Comparison of ENCODE assay signal across 9 cellular contexts in the genomic region with DNA sequence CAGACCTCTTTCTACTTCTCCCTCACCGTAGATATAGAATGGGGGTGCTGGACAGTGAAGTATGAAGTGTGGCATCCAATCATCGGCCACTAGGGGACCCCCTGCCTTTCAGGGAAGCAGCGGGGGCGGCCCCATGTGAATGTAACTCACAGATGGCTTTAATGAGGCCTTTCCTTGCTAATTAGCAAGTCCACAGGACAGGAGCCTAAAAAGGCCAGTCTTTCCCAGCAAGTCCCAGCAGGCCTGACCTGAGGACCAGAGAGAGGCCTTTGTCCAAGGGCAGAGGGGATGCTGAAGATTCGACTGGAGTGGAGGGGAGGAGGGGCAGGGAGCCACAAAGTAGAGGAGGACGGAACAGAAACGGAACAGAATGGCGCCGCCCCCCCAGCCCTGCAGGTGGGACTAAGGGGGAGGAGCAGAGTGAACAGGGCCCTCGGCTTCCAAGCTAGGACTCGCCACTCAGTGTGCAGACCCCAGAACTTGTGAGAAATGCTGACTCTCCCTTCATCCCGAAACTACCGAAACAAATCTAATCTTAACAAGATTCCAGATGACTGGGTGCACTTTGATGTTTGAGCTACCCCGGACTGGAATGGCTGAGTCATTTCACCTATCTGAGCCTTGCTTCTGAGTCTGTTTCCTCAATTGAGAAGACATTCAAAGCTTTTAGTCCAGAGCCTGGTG. TPM values are rescaled to one million over a fixed set of nuclear protein-coding genes. Genes with fewer than 3 reads are reported as not detected.
DNase-seq lines count a peak whose midpoint lies in the region; ATAC-seq and TF ChIP-seq lines count a peak whose summit lies in the region.
"Had no signal": no experiment of that assay in that cellular context is flagged by ENCODE, and none has a peak within 500 bp of the region (broad histone marks: within the 10 kb centered on the region; RNA-seq: fewer than 3 reads in every experiment).

No MANE protein-coding gene starts in this region.

- POLR2A ChIA-PET in CD8-positive, alpha-beta T cell (lab: Charles Lee): interaction anchor here (0.7 kb wide), 1 partner anchor 263 kb away, joined by 3 read pairs; no protein-coding TSS in a partner anchor
- POLR2A ChIA-PET in CD4-positive, alpha-beta memory T cell (lab: Charles Lee; ENCODE audit: partially characterized antibody): no interaction called here

- intact Hi-C loops in CD8-positive, alpha-beta T cell (cut with DNase I, micrococcal nuclease): loop anchor here in 1 of 2 experiments (1.0 kb wide), 1 partner anchor 29 kb away; no protein-coding TSS in a partner anchor
- intact Hi-C loops in esophagus squamous epithelium (cut with DNase I): no loop called here
- intact Hi-C loops in testis (cut with DNase I; ENCODE audit: low total_unique reads): no loop called here
- intact Hi-C loops in CD4-positive, alpha-beta memory T cell (cut with micrococcal nuclease): no loop called here
- intact Hi-C loops in activated T-helper 1 cell treated with anti-CD3 and anti-CD28 coated beads, Interleukin-12 subunit alpha, Interleukin-12 subunit beta, Interleukin-2, Interleukin-4 antibody, amounts not matched to agents 30 ng/mL and 10 ng/mL and 1 ng/mL, durations not matched to agents 14 hours and 24 hours and 36 hours (cut with micrococcal nuclease): no loop called here

- H3K4me2 ChIP-seq in SU-DHL-6 (ENCODE audit: low read depth, low read length, poor library complexity, severe bottlenecking) (peak overlapping the region; percentile 12), skeletal muscle satellite cell (ENCODE audit: low read length) (peak overlapping the region; percentile 55)

- H3K4me3 ChIP-seq in CD8-positive, alpha-beta T cell (ENCODE audit: low read depth, low read length): no peak overlapping the region
- no peak overlapping the region for H3K4me3 ChIP-seq in SU-DHL-6 (ENCODE audit: insufficient read depth, low read length, poor library complexity, severe bottlenecking)
- H3K4me3 ChIP-seq in esophagus squamous epithelium: peak overlapping the region in 3 of 4 donors; percentile 43 to 82 (median 79)
- no peak overlapping the region for H3K4me3 ChIP-seq in skeletal muscle satellite cell (ENCODE audit: low read length)
- H3K4me3 ChIP-seq in testis: no peak overlapping the region
- H3K4me3 ChIP-seq in CD4-positive, alpha-beta memory T cell (ENCODE audit: low read length in 2 of 2): no peak overlapping the region

- peak overlapping the region; percentile 68 for H3K4me3 Mint-ChIP-seq in CD8-positive, alpha-beta T cell
- no peak overlapping the region for H3K4me3 Mint-ChIP-seq in CD4-positive, alpha-beta memory T cell
- no peak overlapping the region for H3K4me3 Mint-ChIP-seq in activated T-helper 1 cell treated with anti-CD3 and anti-CD28 coated beads, Interleukin-12 subunit alpha, Interleukin-12 subunit beta, Interleukin-2, Interleukin-4 antibody, amounts not matched to agents 30 ng/mL and 10 ng/mL and 1 ng/mL, durations not matched to agents 14 hours and 24 hours and 36 hours

- ATAC-seq in CD8-positive, alpha-beta T cell: peak; percentile 66

- H3K9me3 ChIP-seq in CD8-positive, alpha-beta T cell (ENCODE audit: low read length): no peaks in the 10 kb centered on the region
- H3K9me3 ChIP-seq in SU-DHL-6 (ENCODE audit: insufficient read depth, low read length) (no peaks in the 10 kb centered on the region), esophagus squamous epithelium (no peaks in the 10 kb centered on the region), skeletal muscle satellite cell (replicated peaks; ENCODE audit: low read length) (no peaks in the 10 kb centered on the region), testis (no peaks in the 10 kb centered on the region)
- H3K9me3 ChIP-seq in CD4-positive, alpha-beta memory T cell (ENCODE audit: control insufficient read depth in 1 of 2, low read length in 2 of 2): no peaks in the 10 kb centered on the region

- H3K27me3 Mint-ChIP-seq in CD8-positive, alpha-beta T cell (ENCODE audit: low read depth): peaks cover 6% of the 10 kb centered on the region
- peaks cover 6 to 11% of the 10 kb centered on the region in 2 donors for H3K27me3 Mint-ChIP-seq in CD4-positive, alpha-beta memory T cell
- peaks cover 24% of the 10 kb centered on the region for H3K27me3 Mint-ChIP-seq in activated T-helper 1 cell treated with anti-CD3 and anti-CD28 coated beads, Interleukin-12 subunit alpha, Interleukin-12 subunit beta, Interleukin-2, Interleukin-4 antibody, amounts not matched to agents 30 ng/mL and 10 ng/mL and 1 ng/mL, durations not matched to agents 14 hours and 24 hours and 36 hours (ENCODE audit: insufficient read depth)

- H3K9me3 Mint-ChIP-seq in CD8-positive, alpha-beta T cell: no peaks in the 10 kb centered on the region
- no peaks in the 10 kb centered on the region for H3K9me3 Mint-ChIP-seq in CD4-positive, alpha-beta memory T cell
- no peaks in the 10 kb centered on the region for H3K9me3 Mint-ChIP-seq in activated T-helper 1 cell treated with anti-CD3 and anti-CD28 coated beads, Interleukin-12 subunit alpha, Interleukin-12 subunit beta, Interleukin-2, Interleukin-4 antibody, amounts not matched to agents 30 ng/mL and 10 ng/mL and 1 ng/mL, durations not matched to agents 14 hours and 24 hours and 36 hours

- TF ChIP-seq POLR2A in esophagus squamous epithelium (IDR thresholded peaks at IDR 0.05) (no peak), testis (IDR thresholded peaks at IDR 0.05) (no peak)

- H3K36me3 ChIP-seq in CD8-positive, alpha-beta T cell (ENCODE audit: insufficient read depth, low read length): no peaks in the 10 kb centered on the region
- H3K36me3 ChIP-seq in SU-DHL-6 (ENCODE audit: low read length) (no peaks in the 10 kb centered on the region), esophagus squamous epithelium (peaks cover 0 to 54% (median 0%) of the 10 kb centered on the region in 3 donors), skeletal muscle satellite cell (ENCODE audit: insufficient read depth, low read length) (no peaks in the 10 kb centered on the region), testis (ENCODE audit: low read depth, missing control alignments) (no peaks in the 10 kb centered on the region)
- H3K36me3 ChIP-seq in CD4-positive, alpha-beta memory T cell (ENCODE audit: insufficient read depth, low read length): no peaks in the 10 kb centered on the region

- DNase-seq in CD8-positive, alpha-beta T cell: peak in 4 of 7 experiments; percentile 13 to 49 (median 25)
- peak; percentile 70 for DNase-seq in HCEC 1CT
- DNase-seq in esophagus squamous epithelium (lab: John Stamatoyannopoulos, UW): no peak
- DNase-seq in testis: no peak
- no peak for DNase-seq in CD4-positive, alpha-beta memory T cell
- no peak for DNase-seq in activated T-helper 1 cell treated with anti-CD3 and anti-CD28 coated beads, Interleukin-12 subunit alpha, Interleukin-12 subunit beta, Interleukin-2, Interleukin-4 antibody, amounts not matched to agents 30 ng/mL and 10 ng/mL and 1 ng/mL, durations not matched to agents 14 hours and 24 hours and 36 hours (ENCODE audit: low spot score)

- no peaks in the 10 kb centered on the region for H4K20me1 ChIP-seq in SU-DHL-6 (ENCODE audit: low read depth, low read length)

- H3K4me1 ChIP-seq in CD8-positive, alpha-beta T cell (ENCODE audit: insufficient read depth, low read length): peaks cover 6% of the 10 kb centered on the region
- H3K4me1 ChIP-seq in esophagus squamous epithelium: peaks cover 7 to 85% (median 28%) of the 10 kb centered on the region in 3 donors
- peaks cover 47% of the 10 kb centered on the region for H3K4me1 ChIP-seq in skeletal muscle satellite cell (ENCODE audit: control insufficient read depth, insufficient read depth, low read length)
- no peaks in the 10 kb centered on the region for H3K4me1 ChIP-seq in testis
- no peaks in the 10 kb centered on the region for H3K4me1 ChIP-seq in CD4-positive, alpha-beta memory T cell (ENCODE audit: insufficient read depth, low read length)

- CTCF ChIA-PET in CD8-positive, alpha-beta T cell (lab: Charles Lee): interaction anchor here (1.0 to 1.7 kb wide), 2 partner anchors 32 to 411 kb away, joined by 3 to 5 read pairs; no protein-coding TSS in a partner anchor
- CTCF ChIA-PET in CD4-positive, alpha-beta memory T cell (lab: Charles Lee; ENCODE audit: partially characterized antibody): interaction anchor here (1.0 kb wide), 1 partner anchor 32 kb away, joined by 3 read pairs; no protein-coding TSS in a partner anchor

- H3K27me3 ChIP-seq in CD8-positive, alpha-beta T cell (ENCODE audit: insufficient read depth, low read length): no peaks in the 10 kb centered on the region
- H3K27me3 ChIP-seq in SU-DHL-6 (ENCODE audit: low read length) (no peaks in the 10 kb centered on the region), esophagus squamous epithelium (peaks cover 0 to 8% (median 0%) of the 10 kb centered on the region in 4 donors), skeletal muscle satellite cell (ENCODE audit: control insufficient read depth, insufficient read depth, low read length) (no peaks in the 10 kb centered on the region), testis (no peaks in the 10 kb centered on the region)
- H3K27me3 ChIP-seq in CD4-positive, alpha-beta memory T cell (ENCODE audit: insufficient read depth, low read length): no peaks in the 10 kb centered on the region

- no peaks in the 10 kb centered on the region for H3F3A ChIP-seq in SU-DHL-6 (ENCODE audit: insufficient read depth)

- H3K9ac ChIP-seq in SU-DHL-6 (ENCODE audit: low read length) (no peak overlapping the region), skeletal muscle satellite cell (ENCODE audit: low read depth, low read length) (no peak overlapping the region)

- H3K27ac Mint-ChIP-seq in CD8-positive, alpha-beta T cell: no peak overlapping the region
- H3K27ac Mint-ChIP-seq in CD4-positive, alpha-beta memory T cell: no peak overlapping the region
- no peak overlapping the region for H3K27ac Mint-ChIP-seq in activated T-helper 1 cell treated with anti-CD3 and anti-CD28 coated beads, Interleukin-12 subunit alpha, Interleukin-12 subunit beta, Interleukin-2, Interleukin-4 antibody, amounts not matched to agents 30 ng/mL and 10 ng/mL and 1 ng/mL, durations not matched to agents 14 hours and 24 hours and 36 hours

- no peak for TF ChIP-seq CTCF in CD8-positive, alpha-beta T cell (IDR thresholded peaks at IDR 0.05)
- peak; percentile 68 for TF ChIP-seq CTCF in SU-DHL-6 (IDR thresholded peaks at IDR 0.05; ENCODE audit: insufficient read depth, low read length, poor library complexity, severe bottlenecking)
- TF ChIP-seq CTCF in esophagus squamous epithelium (IDR thresholded peaks at IDR 0.05): peak in 1 of 6 experiments; percentile 16
- no peak for TF ChIP-seq CTCF in testis (IDR thresholded peaks at IDR 0.05)

- peak overlapping the region; percentile 33 for H2AFZ ChIP-seq in SU-DHL-6 (ENCODE audit: low read depth, low read length, severe bottlenecking)

- WGBS in esophagus squamous epithelium, 2 donors: 24 to 25% methylated on average over 10 to 12 of the region's 14 CpGs
- 65 to 73% methylated on average over 14 of the region's 14 CpGs for WGBS in testis, 2 donors

- no peaks in the 10 kb centered on the region for H3K79me2 ChIP-seq in SU-DHL-6 (ENCODE audit: insufficient read depth, low read length)

- no peak overlapping the region for H3K27ac ChIP-seq in CD8-positive, alpha-beta T cell (ENCODE audit: low read depth, low read length)
- H3K27ac ChIP-seq in SU-DHL-6 (ENCODE audit: low read depth, low read length): no peak overlapping the region
- H3K27ac ChIP-seq in esophagus squamous epithelium: peak overlapping the region; percentile 69 to 98 (median 86)
- no peak overlapping the region for H3K27ac ChIP-seq in testis
- H3K27ac ChIP-seq in CD4-positive, alpha-beta memory T cell (ENCODE audit: low read depth, low read length): no peak overlapping the region

- H3K4me1 Mint-ChIP-seq in CD8-positive, alpha-beta T cell (ENCODE audit: low read depth): peaks cover 9% of the 10 kb centered on the region
- peaks cover 0 to 4% (median 2%) of the 10 kb centered on the region in 4 donors for H3K4me1 Mint-ChIP-seq in CD4-positive, alpha-beta memory T cell
- peaks cover 9% of the 10 kb centered on the region for H3K4me1 Mint-ChIP-seq in activated T-helper 1 cell treated with anti-CD3 and anti-CD28 coated beads, Interleukin-12 subunit alpha, Interleukin-12 subunit beta, Interleukin-2, Interleukin-4 antibody, amounts not matched to agents 30 ng/mL and 10 ng/mL and 1 ng/mL, durations not matched to agents 14 hours and 24 hours and 36 hours (ENCODE audit: low read depth)

- H3K36me3 Mint-ChIP-seq in CD8-positive, alpha-beta T cell: no peaks in the 10 kb centered on the region
- H3K36me3 Mint-ChIP-seq in CD4-positive, alpha-beta memory T cell: no peaks in the 10 kb centered on the region
- H3K36me3 Mint-ChIP-seq in activated T-helper 1 cell treated with anti-CD3 and anti-CD28 coated beads, Interleukin-12 subunit alpha, Interleukin-12 subunit beta, Interleukin-2, Interleukin-4 antibody, amounts not matched to agents 30 ng/mL and 10 ng/mL and 1 ng/mL, durations not matched to agents 14 hours and 24 hours and 36 hours (ENCODE audit: low read depth): no peaks in the 10 kb centered on the region

- no peaks in the 10 kb centered on the region for H3K9me2 ChIP-seq in SU-DHL-6 (replicated peaks; ENCODE audit: insufficient read depth, low read length)

RNA-seq across cellular contexts. Expression of gene C6orf132, which starts 5.8 kb away (rescaled TPM):
- total RNA-seq in CD8-positive, alpha-beta T cell: under 1 TPM; 0.05 to 0.06 TPM
- total RNA-seq in esophagus squamous epithelium: 100 to 1,000 TPM in 3 of 4 donors, 10 to 100 TPM in 1; 87.8 to 254 (median 142) TPM
- total RNA-seq in skeletal muscle satellite cell (2012; rRNA removed): 4.3 and 5.5 TPM in 2 replicates
- total RNA-seq in testis: 1 to 10 TPM; 1.1 to 1.3 TPM
- 2.0 TPM for polyA plus RNA-seq in testis (ENCODE audit: insufficient read depth, low read depth, low replicate concordance)
- total RNA-seq in CD4-positive, alpha-beta memory T cell: not detected
- polyA plus RNA-seq in CD4-positive, alpha-beta memory T cell: not detected
- total RNA-seq in activated T-helper 1 cell treated with anti-CD3 and anti-CD28 coated beads, Interleukin-12 subunit alpha, Interleukin-12 subunit beta, Interleukin-2, Interleukin-4 antibody, amounts not matched to agents 30 ng/mL and 10 ng/mL and 1 ng/mL, durations not matched to agents 14 hours and 24 hours and 36 hours: 0.18 and 0.20 TPM in 2 replicates
- total RNA-seq: NCI-H460 had no signal

RNA-seq across cellular contexts. Expression of gene GUCA1A, which starts 36.5 kb away (rescaled TPM):
- total RNA-seq in CD8-positive, alpha-beta T cell: not detected
- not detected for total RNA-seq in esophagus squamous epithelium
- total RNA-seq in skeletal muscle satellite cell (2012; rRNA removed): not detected in 2 replicates
- 10 to 100 TPM in 1 of 2 donors, 1 to 10 TPM in 1; 6.7 to 44.2 TPM for total RNA-seq in testis
- polyA plus RNA-seq in testis (ENCODE audit: insufficient read depth, low read depth, low replicate concordance): 47.0 TPM
- not detected for total RNA-seq in CD4-positive, alpha-beta memory T cell
- polyA plus RNA-seq in CD4-positive, alpha-beta memory T cell: not detected
- total RNA-seq in activated T-helper 1 cell treated with anti-CD3 and anti-CD28 coated beads, Interleukin-12 subunit alpha, Interleukin-12 subunit beta, Interleukin-2, Interleukin-4 antibody, amounts not matched to agents 30 ng/mL and 10 ng/mL and 1 ng/mL, durations not matched to agents 14 hours and 24 hours and 36 hours: not detected in 2 replicates
- total RNA-seq: NCI-H460 had no signal

RNA-seq across cellular contexts. Expression of gene GUCA1B, which starts 58.1 kb away (rescaled TPM):
- total RNA-seq in CD8-positive, alpha-beta T cell: 1 to 10 TPM; 1.2 to 2.2 TPM
- 1 to 10 TPM in 1 of 4 donors, under 1 TPM in 3; 0.22 to 2.8 (median 0.61) TPM for total RNA-seq in esophagus squamous epithelium
- 0.44 TPM in 1 of 2 replicates, not detected in the other for total RNA-seq in skeletal muscle satellite cell (2012; rRNA removed)
- total RNA-seq in testis: 1 to 10 TPM; 3.0 to 3.7 TPM
- 2.8 TPM for polyA plus RNA-seq in testis (ENCODE audit: insufficient read depth, low read depth, low replicate concordance)
- 1 to 10 TPM; 4.1 to 5.3 TPM for total RNA-seq in CD4-positive, alpha-beta memory T cell
- polyA plus RNA-seq in CD4-positive, alpha-beta memory T cell: under 1 TPM in 1 of 2 donors, not detected in 1; 0.17 TPM
- 1.0 and 1.1 TPM in 2 replicates for total RNA-seq in activated T-helper 1 cell treated with anti-CD3 and anti-CD28 coated beads, Interleukin-12 subunit alpha, Interleukin-12 subunit beta, Interleukin-2, Interleukin-4 antibody, amounts not matched to agents 30 ng/mL and 10 ng/mL and 1 ng/mL, durations not matched to agents 14 hours and 24 hours and 36 hours

Comparison
In these comparisons a context has a peak if more than half of its experiments do, and no peak if none do; other contexts are left out.
1. DNase-seq: peak in CD8-positive, alpha-beta T cell (4 of 7) and HCEC 1CT (single experiment); none in esophagus squamous epithelium (single experiment), testis (single experiment), CD4-positive, alpha-beta memory T cell (0 of 5) and activated T-helper 1 cell treated with anti-CD3 and anti-CD28 coated beads, Interleukin-12 subunit alpha, Interleukin-12 subunit beta, Interleukin-2, Interleukin-4 antibody, amounts not matched to agents 30 ng/mL and 10 ng/mL and 1 ng/mL, durations not matched to agents 14 hours and 24 hours and 36 hours (single experiment).
2. H3K27ac ChIP-seq: peak in esophagus squamous epithelium (4 of 4); none in CD8-positive, alpha-beta T cell (single experiment), SU-DHL-6 (single experiment), testis (0 of 2) and CD4-positive, alpha-beta memory T cell (single experiment).
3. H3K4me3 ChIP-seq: peak in esophagus squamous epithelium (3 of 4); none in CD8-positive, alpha-beta T cell (single experiment), SU-DHL-6 (single experiment), skeletal muscle satellite cell (single experiment), testis (0 of 2) and CD4-positive, alpha-beta memory T cell (0 of 2).
4. RNA of gene C6orf132, which starts 5.8 kb away (total RNA-seq): 87.8 to 254 TPM in esophagus squamous epithelium; 1.1 to 1.3 TPM in testis, 0.18 to 0.20 TPM in activated T-helper 1 cell treated with anti-CD3 and anti-CD28 coated beads, Interleukin-12 subunit alpha, Interleukin-12 subunit beta, Interleukin-2, Interleukin-4 antibody, amounts not matched to agents 30 ng/mL and 10 ng/mL and 1 ng/mL, durations not matched to agents 14 hours and 24 hours and 36 hours, 0.05 to 0.06 TPM in CD8-positive, alpha-beta T cell and not detected in CD4-positive, alpha-beta memory T cell; every median in the first group is over 10 times any median in the second.